ENCODE assay signal across 1 cellular context in the genomic region with DNA sequence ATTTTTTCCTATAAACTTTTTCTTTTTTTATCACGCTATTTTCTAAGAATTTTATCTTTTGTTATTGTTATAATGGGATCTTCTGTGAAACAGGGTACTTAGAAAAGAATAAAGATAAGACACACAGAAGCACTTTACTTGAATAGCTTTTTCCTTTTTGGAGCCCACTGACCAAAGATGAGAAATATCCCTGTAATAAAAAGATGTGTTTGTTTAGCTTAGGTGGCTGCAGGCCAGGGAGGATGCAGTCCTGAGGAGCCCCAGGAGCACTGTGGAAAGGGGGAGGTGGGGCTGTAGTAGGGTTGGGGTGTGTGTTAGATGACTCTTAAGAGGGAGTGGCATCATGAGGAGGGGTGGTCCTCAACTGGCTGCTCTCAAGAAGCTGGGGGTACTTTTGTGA.
TF ChIP-seq lines count a peak whose summit lies in the region.

No MANE protein-coding gene starts in this region.

TF ChIP-seq in GM12878, 131 proteins besides CTCF, POLR2A, EP300 and RAD21:
- TF ChIP-seq TARDBP (IDR thresholded peaks at IDR 0.05; ENCODE audit: borderline replicate concordance) (no peak), MEF2A (IDR thresholded peaks at IDR 0.05; ENCODE audit: insufficient read depth, low read depth, low read length) (no peak), NFYA (IDR thresholded peaks at IDR 0.05; ENCODE audit: borderline replicate concordance, low read depth, low read length) (no peak), CBX5 (IDR thresholded peaks at IDR 0.05; ENCODE audit: low read depth) (no peak), ZNF274 (IDR thresholded peaks at IDR 0.05; ENCODE audit: insufficient read depth, insufficient read length) (no peak), BHLHE40 (IDR thresholded peaks at IDR 0.05; ENCODE audit: borderline replicate concordance in 1 of 2, low read depth in 2 of 2, low read length in 1 of 2) (no peak), TCF12 (IDR thresholded peaks at IDR 0.05; ENCODE audit: low read depth, low read length) (no peak), FOXM1 (IDR thresholded peaks at IDR 0.05; ENCODE audit: low read depth, low read length) (no peak), BMI1 (IDR thresholded peaks at IDR 0.05; ENCODE audit: borderline replicate concordance) (no peak), ZNF217 (IDR thresholded peaks at IDR 0.05) (no peak), STAT1 (conservative IDR thresholded peaks at IDR 0.05) (no peak), TCF7 (IDR thresholded peaks at IDR 0.05; ENCODE audit: borderline replicate concordance) (no peak), STAT3 (IDR thresholded peaks at IDR 0.05; ENCODE audit: low read depth, low read length) (no peak), FOS (IDR thresholded peaks at IDR 0.05; ENCODE audit: borderline replicate concordance, extremely low read depth, insufficient read length) (no peak)
- TF ChIP-seq, protein P1, sequence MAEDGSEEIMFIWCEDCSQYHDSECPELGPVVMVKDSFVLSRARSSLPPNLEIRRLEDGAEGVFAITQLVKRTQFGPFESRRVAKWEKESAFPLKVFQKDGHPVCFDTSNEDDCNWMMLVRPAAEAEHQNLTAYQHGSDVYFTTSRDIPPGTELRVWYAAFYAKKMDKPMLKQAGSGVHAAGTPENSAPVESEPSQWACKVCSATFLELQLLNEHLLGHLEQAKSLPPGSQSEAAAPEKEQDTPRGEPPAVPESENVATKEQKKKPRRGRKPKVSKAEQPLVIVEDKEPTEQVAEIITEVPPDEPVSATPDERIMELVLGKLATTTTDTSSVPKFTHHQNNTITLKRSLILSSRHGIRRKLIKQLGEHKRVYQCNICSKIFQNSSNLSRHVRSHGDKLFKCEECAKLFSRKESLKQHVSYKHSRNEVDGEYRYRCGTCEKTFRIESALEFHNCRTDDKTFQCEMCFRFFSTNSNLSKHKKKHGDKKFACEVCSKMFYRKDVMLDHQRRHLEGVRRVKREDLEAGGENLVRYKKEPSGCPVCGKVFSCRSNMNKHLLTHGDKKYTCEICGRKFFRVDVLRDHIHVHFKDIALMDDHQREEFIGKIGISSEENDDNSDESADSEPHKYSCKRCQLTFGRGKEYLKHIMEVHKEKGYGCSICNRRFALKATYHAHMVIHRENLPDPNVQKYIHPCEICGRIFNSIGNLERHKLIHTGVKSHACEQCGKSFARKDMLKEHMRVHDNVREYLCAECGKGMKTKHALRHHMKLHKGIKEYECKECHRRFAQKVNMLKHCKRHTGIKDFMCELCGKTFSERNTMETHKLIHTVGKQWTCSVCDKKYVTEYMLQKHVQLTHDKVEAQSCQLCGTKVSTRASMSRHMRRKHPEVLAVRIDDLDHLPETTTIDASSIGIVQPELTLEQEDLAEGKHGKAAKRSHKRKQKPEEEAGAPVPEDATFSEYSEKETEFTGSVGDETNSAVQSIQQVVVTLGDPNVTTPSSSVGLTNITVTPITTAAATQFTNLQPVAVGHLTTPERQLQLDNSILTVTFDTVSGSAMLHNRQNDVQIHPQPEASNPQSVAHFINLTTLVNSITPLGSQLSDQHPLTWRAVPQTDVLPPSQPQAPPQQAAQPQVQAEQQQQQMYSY (CRISPR knock-in tag; IDR thresholded peaks at IDR 0.05), result no peak
- TF ChIP-seq, protein P2, sequence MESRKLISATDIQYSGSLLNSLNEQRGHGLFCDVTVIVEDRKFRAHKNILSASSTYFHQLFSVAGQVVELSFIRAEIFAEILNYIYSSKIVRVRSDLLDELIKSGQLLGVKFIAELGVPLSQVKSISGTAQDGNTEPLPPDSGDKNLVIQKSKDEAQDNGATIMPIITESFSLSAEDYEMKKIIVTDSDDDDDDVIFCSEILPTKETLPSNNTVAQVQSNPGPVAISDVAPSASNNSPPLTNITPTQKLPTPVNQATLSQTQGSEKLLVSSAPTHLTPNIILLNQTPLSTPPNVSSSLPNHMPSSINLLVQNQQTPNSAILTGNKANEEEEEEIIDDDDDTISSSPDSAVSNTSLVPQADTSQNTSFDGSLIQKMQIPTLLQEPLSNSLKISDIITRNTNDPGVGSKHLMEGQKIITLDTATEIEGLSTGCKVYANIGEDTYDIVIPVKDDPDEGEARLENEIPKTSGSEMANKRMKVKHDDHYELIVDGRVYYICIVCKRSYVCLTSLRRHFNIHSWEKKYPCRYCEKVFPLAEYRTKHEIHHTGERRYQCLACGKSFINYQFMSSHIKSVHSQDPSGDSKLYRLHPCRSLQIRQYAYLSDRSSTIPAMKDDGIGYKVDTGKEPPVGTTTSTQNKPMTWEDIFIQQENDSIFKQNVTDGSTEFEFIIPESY (IDR thresholded peaks at IDR 0.05), result no peak
